19 cellular contexts compared by ENCODE assay signal in the genomic region with DNA sequence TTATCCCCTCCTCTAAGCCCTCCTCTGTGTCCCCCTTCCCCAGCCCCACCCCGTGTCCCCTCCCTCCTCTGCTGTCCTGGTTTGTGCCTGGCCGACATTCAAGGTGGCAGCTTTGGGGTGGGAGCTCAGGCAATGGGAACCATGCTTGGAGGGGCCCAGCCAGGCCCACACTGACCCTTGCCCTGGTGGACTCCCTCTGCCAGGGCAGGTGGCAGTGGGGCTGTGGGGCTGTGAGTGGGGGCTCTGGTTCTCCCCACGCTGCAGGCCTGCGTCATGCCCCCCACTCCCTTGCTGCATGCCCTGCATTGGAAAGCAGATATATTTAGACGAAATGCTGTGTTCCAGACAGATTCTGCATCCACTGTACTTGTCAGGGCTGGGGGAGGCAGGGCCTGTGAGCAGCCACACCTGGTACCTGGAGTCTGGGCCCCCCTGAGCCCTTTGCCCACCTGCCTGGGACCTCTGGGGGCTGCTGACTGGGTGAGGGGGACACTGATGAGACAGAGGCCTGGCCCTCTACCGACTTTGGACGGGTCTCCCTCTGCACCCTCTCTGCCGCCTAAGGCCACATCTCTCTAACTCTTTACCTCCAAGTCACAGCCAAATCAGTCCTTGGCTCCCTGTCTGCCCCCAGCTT. TPM values are rescaled to one million over a fixed set of nuclear protein-coding genes. Genes with fewer than 3 reads are reported as not detected.
A peak's percentile ranks its signal among the peaks of the same experiment; 100 is the strongest.
DNase-seq lines count a peak whose midpoint lies in the region; ATAC-seq and TF ChIP-seq lines count a peak whose summit lies in the region.
"Had no signal": no experiment of that assay in that cellular context is flagged by ENCODE, and none has a peak within 500 bp of the region (broad histone marks: within the 10 kb centered on the region; RNA-seq: fewer than 3 reads in every experiment).

No MANE protein-coding gene starts in this region.

- no peak overlapping the region for H3K27ac ChIP-seq in osteoblast (ENCODE audit: low read depth, low read length)
- no peak overlapping the region for H3K27ac ChIP-seq in aorta (ENCODE audit: low read depth in 1 of 2, low read length in 2 of 2)
- H3K27ac ChIP-seq in ascending aorta, result no peak overlapping the region
- H3K27ac ChIP-seq: C4-2B, HL-60 had no signal

- no peaks in the 10 kb centered on the region for H4K20me1 ChIP-seq in osteoblast (ENCODE audit: insufficient read depth, low read length)

- intact Hi-C loops in natural killer cell (cut with micrococcal nuclease), result no loop called here
- intact Hi-C loops in aorta (cut with DNase I), result no loop called here
- intact Hi-C loops in ascending aorta (cut with DNase I), result no loop called here

- no peak for TF ChIP-seq CTCF in natural killer cell (IDR thresholded peaks at IDR 0.05)
- no peak for TF ChIP-seq CTCF in chondrocyte (IDR thresholded peaks at IDR 0.05)
- no peak for TF ChIP-seq CTCF in osteoblast (IDR thresholded peaks at IDR 0.05; ENCODE audit: extremely low read depth, low read depth, low read length)
- TF ChIP-seq CTCF in ascending aorta (IDR thresholded peaks at IDR 0.05), result no peak

- H3K79me2 ChIP-seq in osteoblast (ENCODE audit: insufficient read depth, low read length), result no peaks in the 10 kb centered on the region

- H2AFZ ChIP-seq in osteoblast (ENCODE audit: low read length), result no peak overlapping the region

- no peaks in the 10 kb centered on the region for H3K9me3 ChIP-seq in osteoblast (ENCODE audit: low read depth, low read length)
- H3K9me3 ChIP-seq in aorta (ENCODE audit: control insufficient read depth, low read length), result peaks cover 1% of the 10 kb centered on the region
- peaks cover 0 to 6% of the 10 kb centered on the region in 2 donors for H3K9me3 ChIP-seq in ascending aorta
- H3K9me3 ChIP-seq: BE2C had no signal

- H3K4me3 Mint-ChIP-seq in natural killer cell treated with Interleukin-12 subunit alpha and Interleukin-12 subunit beta and Interleukin-15 and Interleukin-18, amount 100 ng/mL, for 72 hours, result no peak overlapping the region
- H3K4me3 Mint-ChIP-seq in natural killer cell (no peak overlapping the region), chondrocyte (ENCODE audit: unreplicated experiment) (no peak overlapping the region)
- H3K4me3 Mint-ChIP-seq: CD8-positive, alpha-beta T cell; IgD-negative memory B cell had no signal

- H3K4me3 ChIP-seq in osteoblast (ENCODE audit: insufficient read depth, low read length) (no peak overlapping the region), aorta (ENCODE audit: low read length in 2 of 2) (no peak overlapping the region), ascending aorta (no peak overlapping the region)

- H3K27me3 Mint-ChIP-seq in natural killer cell treated with Interleukin-12 subunit alpha and Interleukin-12 subunit beta and Interleukin-15 and Interleukin-18, amount 100 ng/mL, for 72 hours, result peaks cover 5 to 8% of the 10 kb centered on the region in 2 donors
- H3K27me3 Mint-ChIP-seq in natural killer cell (ENCODE audit: low read depth in 2 of 2), result peaks cover 0 to 10% of the 10 kb centered on the region in 2 donors
- H3K27me3 Mint-ChIP-seq in chondrocyte (ENCODE audit: low read depth), result peaks cover 38% of the 10 kb centered on the region

- ATAC-seq in natural killer cell treated with Interleukin-12 subunit alpha and Interleukin-12 subunit beta and Interleukin-15 and Interleukin-18, amount 100 ng/mL, for 72 hours, result no peak
- ATAC-seq in natural killer cell (no peak), aorta (ENCODE audit: low FRiP score) (no peak)
- ATAC-seq: CD8-positive, alpha-beta T cell had no signal

- H3K27ac Mint-ChIP-seq in natural killer cell treated with Interleukin-12 subunit alpha and Interleukin-12 subunit beta and Interleukin-15 and Interleukin-18, amount 100 ng/mL, for 72 hours, result no peak overlapping the region
- no peak overlapping the region for H3K27ac Mint-ChIP-seq in natural killer cell
- H3K27ac Mint-ChIP-seq in chondrocyte (ENCODE audit: unreplicated experiment), result no peak overlapping the region
- H3K27ac Mint-ChIP-seq: CD8-positive, alpha-beta T cell; IgD-negative memory B cell had no signal

- H3K4me1 Mint-ChIP-seq in natural killer cell treated with Interleukin-12 subunit alpha and Interleukin-12 subunit beta and Interleukin-15 and Interleukin-18, amount 100 ng/mL, for 72 hours (ENCODE audit: low read depth in 2 of 2), result no peaks in the 10 kb centered on the region
- H3K4me1 Mint-ChIP-seq in natural killer cell (no peaks in the 10 kb centered on the region), chondrocyte (ENCODE audit: low read depth) (no peaks in the 10 kb centered on the region)
- H3K4me1 Mint-ChIP-seq: IgD-negative memory B cell had no signal

- DNase-seq in natural killer cell treated with Interleukin-12 subunit alpha and Interleukin-12 subunit beta and Interleukin-15 and Interleukin-18, amount 100 ng/mL, for 72 hours (ENCODE audit: low spot score), result peak; percentile 25
- no peak for DNase-seq in natural killer cell
- DNase-seq in chondrocyte (ENCODE audit: low spot score), result peak; percentile 55
- DNase-seq in osteoblast (ENCODE audit: insufficient read length, low spot score, missing footprints), result peak; percentile 66
- DNase-seq in aorta, result peak; percentile 24 to 68
- no peak for DNase-seq in ascending aorta (ENCODE audit: low spot score in 2 of 2)
- DNase-seq in NCI-H1417 treated with DMSO at 0.1 percent for 48 hours (lab: John Stamatoyannopoulos, UW), result no peak
- no peak for DNase-seq in HuH-7 (ENCODE audit: low spot score)
- DNase-seq: 8988T; BE2C; CD8-positive, alpha-beta T cell; COR-L47; DMS153; DMS79 treated with DMSO at 0.1 percent for 48 hours; EL; KG1 had no signal

- H3K4me1 ChIP-seq in osteoblast (ENCODE audit: insufficient read depth, low read length) (no peaks in the 10 kb centered on the region), aorta (ENCODE audit: control insufficient read depth in 1 of 2, insufficient read depth in 2 of 2, low read length in 2 of 2) (no peaks in the 10 kb centered on the region), ascending aorta (no peaks in the 10 kb centered on the region)
- H3K4me1 ChIP-seq: BE2C had no signal

- H3K27me3 ChIP-seq in osteoblast (ENCODE audit: insufficient read depth, low read length) (no peaks in the 10 kb centered on the region), aorta (ENCODE audit: control insufficient read depth in 1 of 2, insufficient read depth in 2 of 2, low read length in 1 of 2) (no peaks in the 10 kb centered on the region), ascending aorta (no peaks in the 10 kb centered on the region)
- H3K27me3 ChIP-seq: BE2C had no signal

- H3K36me3 Mint-ChIP-seq in natural killer cell treated with Interleukin-12 subunit alpha and Interleukin-12 subunit beta and Interleukin-15 and Interleukin-18, amount 100 ng/mL, for 72 hours, result no peaks in the 10 kb centered on the region
- no peaks in the 10 kb centered on the region for H3K36me3 Mint-ChIP-seq in natural killer cell
- H3K36me3 Mint-ChIP-seq in chondrocyte (ENCODE audit: low read depth), result peaks cover 2% of the 10 kb centered on the region
- H3K36me3 Mint-ChIP-seq: CD8-positive, alpha-beta T cell; IgD-negative memory B cell had no signal

- WGBS in aorta, 2 donors, result 60 to 64% methylated on average over 7 to 8 of the region's 8 CpGs

- no peak overlapping the region for H3K4me2 ChIP-seq in osteoblast (ENCODE audit: insufficient read depth, low read length)

- H3K36me3 ChIP-seq in osteoblast (ENCODE audit: insufficient read depth, low read length), result no peaks in the 10 kb centered on the region
- H3K36me3 ChIP-seq in aorta (ENCODE audit: control insufficient read depth in 1 of 2, insufficient read depth in 2 of 2, low read length in 1 of 2), result no peaks in the 10 kb centered on the region
- H3K36me3 ChIP-seq in ascending aorta, result no peaks in the 10 kb centered on the region
- H3K36me3 ChIP-seq: BE2C had no signal

- no peaks in the 10 kb centered on the region for H3K9me3 Mint-ChIP-seq in natural killer cell treated with Interleukin-12 subunit alpha and Interleukin-12 subunit beta and Interleukin-15 and Interleukin-18, amount 100 ng/mL, for 72 hours
- H3K9me3 Mint-ChIP-seq in natural killer cell, result peaks cover 0 to 5% of the 10 kb centered on the region in 2 donors
- peaks cover 15% of the 10 kb centered on the region for H3K9me3 Mint-ChIP-seq in chondrocyte (ENCODE audit: low read depth)

RNA-seq across cellular contexts. Expression of a gene that starts 14.2 kb away (rescaled TPM):
- 10 to 100 TPM; 43.3 to 70.7 TPM for total RNA-seq in natural killer cell treated with Interleukin-12 subunit alpha and Interleukin-12 subunit beta and Interleukin-15 and Interleukin-18, amount 100 ng/mL, for 72 hours
- 10 to 100 TPM; 47.9 to 51.6 (median 51.2) TPM for total RNA-seq in natural killer cell
- 140 to 165 TPM (median 161 TPM) in 3 replicates for total RNA-seq in chondrocyte
- 17.4 and 18.1 TPM in 2 replicates for total RNA-seq in osteoblast
- 100 to 1,000 TPM; 110 to 150 TPM for total RNA-seq in aorta
- polyA plus RNA-seq in aorta, result 10 to 100 TPM; 33.2 to 85.9 TPM
- 98.2 TPM for total RNA-seq in ascending aorta

Comparison
In these comparisons a context has a peak if more than half of its experiments do, and no peak if none do; other contexts are left out.
1. DNase-seq: peak in natural killer cell treated with Interleukin-12 subunit alpha and Interleukin-12 subunit beta and Interleukin-15 and Interleukin-18, amount 100 ng/mL, for 72 hours (single experiment), chondrocyte (single experiment), osteoblast (single experiment) and aorta (2 of 2); none in natural killer cell (single experiment), ascending aorta (0 of 2), NCI-H1417 treated with DMSO at 0.1 percent for 48 hours (single experiment) and HuH-7 (single experiment).